In the genomic region with DNA sequence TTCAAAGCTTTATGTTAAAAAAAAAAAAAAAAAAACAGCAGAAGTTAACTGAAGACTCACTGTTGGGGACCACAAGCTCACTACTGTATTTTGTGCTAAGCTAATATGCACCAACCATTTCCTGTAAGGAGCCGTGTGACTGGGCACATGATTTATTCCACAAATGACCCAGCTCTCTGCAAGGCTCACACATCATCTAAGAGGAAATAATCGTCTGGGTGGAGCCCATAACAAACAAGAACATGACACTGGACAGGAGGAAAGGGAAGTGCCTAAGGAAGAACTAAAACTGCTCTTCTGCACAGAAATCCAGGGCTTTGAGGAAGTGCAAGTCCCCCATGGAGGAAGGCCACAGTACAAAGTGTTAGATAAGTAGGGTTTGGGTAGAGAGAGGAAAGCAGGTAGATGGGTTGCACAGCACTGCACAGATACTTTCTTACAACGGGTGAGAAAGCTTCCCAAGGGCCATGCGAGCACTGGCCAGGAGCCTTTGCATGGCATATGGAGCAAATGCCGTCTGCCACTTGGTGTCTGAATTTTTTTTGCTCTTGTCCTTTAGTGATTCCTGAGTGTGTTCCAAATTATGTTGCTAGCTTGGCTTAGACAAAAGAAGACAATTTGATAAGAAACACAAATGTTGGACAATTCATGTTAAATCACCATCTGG, we compare ENCODE assay signal across 8 cellular contexts. TPM values are rescaled to one million over a fixed set of nuclear protein-coding genes. Genes with fewer than 3 reads are reported as not detected.
A peak's percentile ranks its signal among the peaks of the same experiment; 100 is the strongest.
DNase-seq lines count a peak whose midpoint lies in the region; ATAC-seq and TF ChIP-seq lines count a peak whose summit lies in the region.

No MANE protein-coding gene starts in this region.

- H3K27ac ChIP-seq in heart left ventricle = peak overlapping the region; percentile 19 to 94 (median 78)

- H3K27ac Mint-ChIP-seq in activated T-helper 17 cell treated with anti-CD3 and anti-CD28 coated beads, Interleukin-2, amount 50 U/mL, for 72 hours = peak overlapping the region; percentile 91

- H3K36me3 ChIP-seq in GM06990 (ENCODE audit: control insufficient read depth, insufficient read depth, low read length) (peaks cover 3% of the 10 kb centered on the region; the same call in 1 of the 2 replicates), heart left ventricle (peaks cover 0 to 7% (median 3%) of the 10 kb centered on the region in 9 donors), skeletal muscle satellite cell (ENCODE audit: insufficient read depth, low read length) (peaks cover 3% of the 10 kb centered on the region)

- H3K9me3 ChIP-seq in heart left ventricle (no peaks in the 10 kb centered on the region), skeletal muscle satellite cell (replicated peaks; ENCODE audit: low read length) (no peaks in the 10 kb centered on the region)

- DNase-seq in GM06990 (ENCODE audit: extremely low read depth, insufficient read length) (no peak), NAMALWA (ENCODE audit: low spot score) (peak; percentile 50), heart left ventricle (peak in 2 of 5 donors; percentile 45 to 51), NCI-H1930 (lab: John Stamatoyannopoulos, UW) (no peak), AG08396 (ENCODE audit: low spot score) (no peak)

- ATAC-seq in GM21825 (IDR thresholded peaks at IDR 0.05; ENCODE audit: unreplicated experiment) (peak; percentile 82), heart left ventricle (peak; percentile 42 to 80 (median 61))
- peak; percentile 82 for ATAC-seq in activated T-helper 17 cell treated with anti-CD3 and anti-CD28 coated beads, Interleukin-2, amount 50 U/mL, for 72 hours (replicated peaks)

- H3K9me3 Mint-ChIP-seq in activated T-helper 17 cell treated with anti-CD3 and anti-CD28 coated beads, Interleukin-2, amount 50 U/mL, for 72 hours = no peaks in the 10 kb centered on the region

- H3K27me3 ChIP-seq in GM06990 (replicated peaks; ENCODE audit: control insufficient read depth, insufficient read depth, low read length) = no peaks in the 10 kb centered on the region
- no peaks in the 10 kb centered on the region for H3K27me3 ChIP-seq in heart left ventricle
- H3K27me3 ChIP-seq in skeletal muscle satellite cell (ENCODE audit: control insufficient read depth, insufficient read depth, low read length) = no peaks in the 10 kb centered on the region

- peak overlapping the region; percentile 77 for H3K4me2 ChIP-seq in skeletal muscle satellite cell (ENCODE audit: low read length)

- peak overlapping the region; percentile 63 for H3K4me3 Mint-ChIP-seq in activated T-helper 17 cell treated with anti-CD3 and anti-CD28 coated beads, Interleukin-2, amount 50 U/mL, for 72 hours

- H3K4me1 Mint-ChIP-seq in activated T-helper 17 cell treated with anti-CD3 and anti-CD28 coated beads, Interleukin-2, amount 50 U/mL, for 72 hours = peaks cover 60% of the 10 kb centered on the region

- peak in 1 of 2 donors; percentile 17 for TF ChIP-seq POLR2A in heart left ventricle (IDR thresholded peaks at IDR 0.05)

- TF ChIP-seq CTCF in GM06990 (IDR thresholded peaks at IDR 0.05; ENCODE audit: insufficient read depth, low read length, poor library complexity, severe bottlenecking) (no peak), heart left ventricle (IDR thresholded peaks at IDR 0.05) (no peak)

- intact Hi-C loops in heart left ventricle (cut with DNase I) = no loop called here

- no peaks in the 10 kb centered on the region for H3K27me3 Mint-ChIP-seq in activated T-helper 17 cell treated with anti-CD3 and anti-CD28 coated beads, Interleukin-2, amount 50 U/mL, for 72 hours

- H3K9ac ChIP-seq in skeletal muscle satellite cell (ENCODE audit: low read depth, low read length) = peak overlapping the region; percentile 74

- peaks cover 31 to 99% (median 95%) of the 10 kb centered on the region in 12 donors for H3K4me1 ChIP-seq in heart left ventricle
- H3K4me1 ChIP-seq in skeletal muscle satellite cell (ENCODE audit: control insufficient read depth, insufficient read depth, low read length) = peaks cover 61% of the 10 kb centered on the region

- WGBS in heart left ventricle, 4 donors = 4 to 12% (median 6%) methylated on average over 5 of the region's 5 CpGs

- H3K36me3 Mint-ChIP-seq in activated T-helper 17 cell treated with anti-CD3 and anti-CD28 coated beads, Interleukin-2, amount 50 U/mL, for 72 hours (ENCODE audit: low read depth) = peaks cover 78% of the 10 kb centered on the region

- peak overlapping the region; percentile 3; the same call in 1 of the 2 replicates for H3K4me3 ChIP-seq in GM06990 (replicated peaks; ENCODE audit: low read depth, low read length)
- peak overlapping the region in 4 of 12 donors; percentile 1 to 30 (median 14) for H3K4me3 ChIP-seq in heart left ventricle
- peak overlapping the region; percentile 32 for H3K4me3 ChIP-seq in skeletal muscle satellite cell (ENCODE audit: low read length)

RNA-seq across cellular contexts. Expression of gene NFE2L2, which starts 24.5 kb away (rescaled TPM):
- total RNA-seq in activated T-helper 17 cell treated with anti-CD3 and anti-CD28 coated beads, Interleukin-2, amount 50 U/mL, for 72 hours = 10 to 100 TPM; 39.3 to 49.4 TPM
- total RNA-seq in heart left ventricle = 10 to 100 TPM; 39.2 to 82.5 (median 59.4) TPM
- 10 to 100 TPM; 17.0 to 37.3 TPM for polyA plus RNA-seq in heart left ventricle
- 40.4 and 47.1 TPM in 2 replicates for total RNA-seq in skeletal muscle satellite cell (2012; rRNA removed)

RNA-seq across cellular contexts. Expression of gene HNRNPA3, which starts 27.5 kb away (rescaled TPM):
- 100 to 1,000 TPM; 120 to 260 TPM for total RNA-seq in activated T-helper 17 cell treated with anti-CD3 and anti-CD28 coated beads, Interleukin-2, amount 50 U/mL, for 72 hours
- 100 to 1,000 TPM in 1 of 9 donors, 10 to 100 TPM in 8; 12.7 to 110 (median 73.3) TPM for total RNA-seq in heart left ventricle
- polyA plus RNA-seq in heart left ventricle = 100 to 1,000 TPM in 1 of 2 donors, 10 to 100 TPM in 1; 64.6 to 134 TPM
- total RNA-seq in skeletal muscle satellite cell (2012; rRNA removed) = 31.5 and 36.2 TPM in 2 replicates
